In genomic region chr1:170494369-170494768, GRCh38 we compare ENCODE assay signal across 1 cellular context.
TF ChIP-seq lines count a peak whose summit lies in the region.

No MANE protein-coding gene starts in this region.

TF ChIP-seq in HEK293, 187 proteins besides CTCF, POLR2A, EP300 and RAD21 (continued from another document):
- TF ChIP-seq, protein P1, sequence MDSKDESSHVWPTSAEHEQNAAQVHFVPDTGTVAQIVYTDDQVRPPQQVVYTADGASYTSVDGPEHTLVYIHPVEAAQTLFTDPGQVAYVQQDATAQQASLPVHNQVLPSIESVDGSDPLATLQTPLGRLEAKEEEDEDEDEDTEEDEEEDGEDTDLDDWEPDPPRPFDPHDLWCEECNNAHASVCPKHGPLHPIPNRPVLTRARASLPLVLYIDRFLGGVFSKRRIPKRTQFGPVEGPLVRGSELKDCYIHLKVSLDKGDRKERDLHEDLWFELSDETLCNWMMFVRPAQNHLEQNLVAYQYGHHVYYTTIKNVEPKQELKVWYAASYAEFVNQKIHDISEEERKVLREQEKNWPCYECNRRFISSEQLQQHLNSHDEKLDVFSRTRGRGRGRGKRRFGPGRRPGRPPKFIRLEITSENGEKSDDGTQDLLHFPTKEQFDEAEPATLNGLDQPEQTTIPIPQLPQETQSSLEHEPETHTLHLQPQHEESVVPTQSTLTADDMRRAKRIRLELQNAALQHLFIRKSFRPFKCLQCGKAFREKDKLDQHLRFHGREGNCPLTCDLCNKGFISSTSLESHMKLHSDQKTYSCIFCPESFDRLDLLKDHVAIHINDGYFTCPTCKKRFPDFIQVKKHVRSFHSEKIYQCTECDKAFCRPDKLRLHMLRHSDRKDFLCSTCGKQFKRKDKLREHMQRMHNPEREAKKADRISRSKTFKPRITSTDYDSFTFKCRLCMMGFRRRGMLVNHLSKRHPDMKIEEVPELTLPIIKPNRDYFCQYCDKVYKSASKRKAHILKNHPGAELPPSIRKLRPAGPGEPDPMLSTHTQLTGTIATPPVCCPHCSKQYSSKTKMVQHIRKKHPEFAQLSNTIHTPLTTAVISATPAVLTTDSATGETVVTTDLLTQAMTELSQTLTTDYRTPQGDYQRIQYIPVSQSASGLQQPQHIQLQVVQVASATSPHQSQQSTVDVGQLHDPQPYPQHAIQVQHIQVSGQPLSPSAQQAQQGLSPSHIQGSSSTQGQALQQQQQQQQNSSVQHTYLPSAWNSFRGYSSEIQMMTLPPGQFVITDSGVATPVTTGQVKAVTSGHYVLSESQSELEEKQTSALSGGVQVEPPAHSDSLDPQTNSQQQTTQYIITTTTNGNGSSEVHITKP (tag by site-specific recombination; IDR thresholded peaks at IDR 0.05) = peak; percentile 85
